28 cellular contexts compared by ENCODE assay signal in the genomic region with DNA sequence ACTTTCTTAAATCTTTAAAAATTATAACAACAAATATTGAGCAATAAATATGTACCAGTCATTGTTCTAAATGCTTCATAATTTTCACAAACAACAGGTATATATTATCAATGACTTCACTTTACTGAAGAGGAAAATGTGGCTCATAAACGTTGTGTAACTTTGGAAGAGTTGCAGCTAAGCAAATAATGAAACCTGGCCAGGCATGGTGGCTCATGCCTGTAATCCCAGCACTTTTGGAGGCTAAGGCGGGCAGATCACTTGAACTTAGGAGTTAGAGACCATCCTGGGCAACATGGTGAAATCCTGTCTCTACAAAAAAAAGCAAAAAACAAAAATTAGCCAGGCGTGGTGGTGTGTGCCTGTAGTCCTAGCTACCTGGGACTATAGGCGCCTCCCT.
"Had no signal": no experiment of that assay in that cellular context is flagged by ENCODE, and none has a peak within 500 bp of the region (broad histone marks: within the 10 kb centered on the region; RNA-seq: fewer than 3 reads in every experiment).

No MANE protein-coding gene starts in this region.

- H3K36me3 Mint-ChIP-seq: activated CD8-positive, alpha-beta memory T cell treated with anti-CD3 and anti-CD28 coated beads, Interleukin-2, amount 10 ng/mL, durations not matched to agents 7 days and 5 days; activated naive CD8-positive, alpha-beta T cell; brain; WTC11 had no signal

- ATAC-seq: activated CD8-positive, alpha-beta memory T cell treated with anti-CD3 and anti-CD28 coated beads, Interleukin-2, amount 10 ng/mL, durations not matched to agents 7 days and 5 days; T-helper 17 cell had no signal

- H3K27me3 Mint-ChIP-seq: brain had no signal

- H3K27me3 ChIP-seq: MG63 had no signal

- FAIRE-seq: astrocyte, RCC 7860 had no signal

- H3K4me1 Mint-ChIP-seq: activated CD4-positive, alpha-beta T cell treated with anti-CD3 and anti-CD28 coated beads, Interleukin-2, amount 10 ng/mL, durations not matched to agents 24 days and 14 days; activated CD8-positive, alpha-beta memory T cell treated with anti-CD3 and anti-CD28 coated beads, Interleukin-2, amount 10 ng/mL, durations not matched to agents 7 days and 5 days; brain; T-helper 17 cell; WTC11 had no signal

- H3K36me3 ChIP-seq: MG63 had no signal

- H3K27ac Mint-ChIP-seq: activated CD4-positive, alpha-beta T cell treated with anti-CD3 and anti-CD28 coated beads, Interleukin-2, amount 10 ng/mL, durations not matched to agents 24 days and 14 days; activated CD8-positive, alpha-beta memory T cell treated with anti-CD3 and anti-CD28 coated beads, Interleukin-2, amount 10 ng/mL, durations not matched to agents 7 days and 5 days; activated naive CD4-positive, alpha-beta T cell treated with anti-CD3 and anti-CD28 coated beads for 36 hours; activated naive CD8-positive, alpha-beta T cell; activated T-cell treated with anti-CD3 and anti-CD28 coated beads, Interleukin-2, amount 50 U/mL, for 24 hours; brain; T-helper 17 cell; WTC11 had no signal

- H3K9me3 Mint-ChIP-seq: activated naive CD4-positive, alpha-beta T cell treated with anti-CD3 and anti-CD28 coated beads for 36 hours; activated T-cell treated with anti-CD3 and anti-CD28 coated beads, Interleukin-2, amount 50 U/mL, for 24 hours had no signal

- DNase-seq: activated CD4-positive, alpha-beta T cell treated with anti-CD3 and anti-CD28 coated beads, Interleukin-2, amount 10 ng/mL, durations not matched to agents 24 days and 14 days; activated CD4-positive, alpha-beta T cell treated with anti-CD3 and anti-CD28 coated beads, Interleukin-2, amount 50 U/mL, for 48 hours; activated CD4-positive, CD25-positive, alpha-beta regulatory T cell treated with anti-CD3 and anti-CD28 coated beads, Interleukin-2, amount 50 U/mL, for 72 hours; activated CD8-positive, alpha-beta memory T cell treated with anti-CD3 and anti-CD28 coated beads, Interleukin-2, amount 10 ng/mL, durations not matched to agents 7 days and 5 days; activated gamma-delta T cell; activated naive CD4-positive, alpha-beta T cell treated with anti-CD3 and anti-CD28 coated beads for 36 hours; activated T-cell treated with anti-CD3 and anti-CD28 coated beads, Interleukin-2, amount 50 U/mL, for 24 hours; amygdala; cerebellar nuclear complex; KBM-7; MG63; MV-4-11; NCI-H1092 treated with DMSO at 0.1 percent for 48 hours; NCI-H1417 treated with DMSO at 0.1 percent for 48 hours; NCI-H1694; NCI-H2029; NCI-H345; NCI-H510A; NCI-H526 treated with DMSO at 0.1 percent for 48 hours; NCI-H82; SHP77 treated with DMSO at 0.1 percent for 48 hours; T-helper 17 cell; T-helper 9 cell had no signal

- H3K4me3 ChIP-seq: MG63 had no signal

- H3K9me3 ChIP-seq: MG63 had no signal

- H3K4me3 Mint-ChIP-seq: activated CD4-positive, alpha-beta T cell treated with anti-CD3 and anti-CD28 coated beads, Interleukin-2, amount 10 ng/mL, durations not matched to agents 24 days and 14 days; activated CD8-positive, alpha-beta memory T cell treated with anti-CD3 and anti-CD28 coated beads, Interleukin-2, amount 10 ng/mL, durations not matched to agents 7 days and 5 days; activated naive CD4-positive, alpha-beta T cell treated with anti-CD3 and anti-CD28 coated beads for 36 hours; activated naive CD8-positive, alpha-beta T cell; activated T-cell treated with anti-CD3 and anti-CD28 coated beads, Interleukin-2, amount 50 U/mL, for 24 hours; brain; T-helper 17 cell; WTC11 had no signal
